Comparison of ENCODE assay signal across 1 cellular context in the genomic region with DNA sequence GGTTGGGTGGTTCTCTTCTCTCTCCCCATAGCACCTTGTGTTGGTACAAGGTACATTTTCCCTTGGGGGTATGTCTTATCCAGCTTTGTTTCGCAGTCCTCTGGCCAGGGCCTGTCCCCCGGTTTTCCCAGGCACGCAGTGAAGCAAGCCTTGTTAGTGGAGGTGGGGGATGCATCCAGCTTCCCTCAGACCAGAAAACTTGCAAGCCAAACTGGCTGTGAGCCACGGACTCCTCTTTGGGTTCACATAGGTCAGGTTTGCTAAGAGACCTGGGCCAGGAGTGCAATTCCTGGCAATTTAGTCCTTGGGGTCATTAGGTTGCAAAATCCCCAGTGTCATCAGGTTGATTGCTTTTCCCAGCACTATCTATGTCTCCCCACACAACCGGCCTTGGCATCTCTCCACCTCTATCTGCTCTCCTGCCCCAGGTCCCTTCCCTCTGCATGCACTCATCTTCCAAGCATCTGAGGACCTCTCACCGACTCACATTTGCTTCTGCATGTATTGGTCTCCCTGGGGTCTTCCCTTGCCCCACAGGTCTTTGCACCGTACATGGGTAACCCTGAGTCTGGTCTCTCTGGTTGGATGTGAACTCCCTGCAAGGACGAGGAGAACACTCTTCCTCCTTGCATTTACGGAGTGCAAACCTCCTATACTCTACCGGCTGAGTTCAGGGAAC.
TF ChIP-seq lines count a peak whose summit lies in the region.

No MANE protein-coding gene starts in this region.

TF ChIP-seq in HepG2, 621 proteins besides CTCF, POLR2A, EP300 and RAD21 (continued from another document and continues in another):
- TF ChIP-seq, protein P1, sequence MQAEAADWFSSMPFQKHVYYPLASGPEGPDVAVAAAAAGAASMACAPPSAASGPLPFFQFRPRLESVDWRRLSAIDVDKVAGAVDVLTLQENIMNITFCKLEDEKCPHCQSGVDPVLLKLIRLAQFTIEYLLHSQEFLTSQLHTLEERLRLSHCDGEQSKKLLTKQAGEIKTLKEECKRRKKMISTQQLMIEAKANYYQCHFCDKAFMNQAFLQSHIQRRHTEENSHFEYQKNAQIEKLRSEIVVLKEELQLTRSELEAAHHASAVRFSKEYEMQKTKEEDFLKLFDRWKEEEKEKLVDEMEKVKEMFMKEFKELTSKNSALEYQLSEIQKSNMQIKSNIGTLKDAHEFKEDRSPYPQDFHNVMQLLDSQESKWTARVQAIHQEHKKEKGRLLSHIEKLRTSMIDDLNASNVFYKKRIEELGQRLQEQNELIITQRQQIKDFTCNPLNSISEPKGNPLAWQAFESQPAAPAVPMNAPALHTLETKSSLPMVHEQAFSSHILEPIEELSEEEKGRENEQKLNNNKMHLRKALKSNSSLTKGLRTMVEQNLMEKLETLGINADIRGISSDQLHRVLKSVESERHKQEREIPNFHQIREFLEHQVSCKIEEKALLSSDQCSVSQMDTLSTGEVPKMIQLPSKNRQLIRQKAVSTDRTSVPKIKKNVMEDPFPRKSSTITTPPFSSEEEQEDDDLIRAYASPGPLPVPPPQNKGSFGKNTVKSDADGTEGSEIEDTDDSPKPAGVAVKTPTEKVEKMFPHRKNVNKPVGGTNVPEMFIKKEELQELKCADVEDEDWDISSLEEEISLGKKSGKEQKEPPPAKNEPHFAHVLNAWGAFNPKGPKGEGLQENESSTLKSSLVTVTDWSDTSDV (CRISPR knock-in tag; IDR thresholded peaks at IDR 0.05) = no peak
- TF ChIP-seq, protein P2, sequence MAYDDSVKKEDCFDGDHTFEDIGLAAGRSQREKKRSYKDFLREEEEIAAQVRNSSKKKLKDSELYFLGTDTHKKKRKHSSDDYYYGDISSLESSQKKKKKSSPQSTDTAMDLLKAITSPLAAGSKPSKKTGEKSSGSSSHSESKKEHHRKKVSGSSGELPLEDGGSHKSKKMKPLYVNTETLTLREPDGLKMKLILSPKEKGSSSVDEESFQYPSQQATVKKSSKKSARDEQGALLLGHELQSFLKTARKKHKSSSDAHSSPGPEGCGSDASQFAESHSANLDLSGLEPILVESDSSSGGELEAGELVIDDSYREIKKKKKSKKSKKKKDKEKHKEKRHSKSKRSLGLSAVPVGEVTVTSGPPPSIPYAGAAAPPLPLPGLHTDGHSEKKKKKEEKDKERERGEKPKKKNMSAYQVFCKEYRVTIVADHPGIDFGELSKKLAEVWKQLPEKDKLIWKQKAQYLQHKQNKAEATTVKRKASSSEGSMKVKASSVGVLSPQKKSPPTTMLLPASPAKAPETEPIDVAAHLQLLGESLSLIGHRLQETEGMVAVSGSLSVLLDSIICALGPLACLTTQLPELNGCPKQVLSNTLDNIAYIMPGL (CRISPR knock-in tag; IDR thresholded peaks at IDR 0.05; ENCODE audit: borderline replicate concordance in 1 of 2, low read depth in 1 of 2) = peak in 1 of 2 experiments; percentile 37; a peak in 1 of 4 replicates
- TF ChIP-seq, protein P3, sequence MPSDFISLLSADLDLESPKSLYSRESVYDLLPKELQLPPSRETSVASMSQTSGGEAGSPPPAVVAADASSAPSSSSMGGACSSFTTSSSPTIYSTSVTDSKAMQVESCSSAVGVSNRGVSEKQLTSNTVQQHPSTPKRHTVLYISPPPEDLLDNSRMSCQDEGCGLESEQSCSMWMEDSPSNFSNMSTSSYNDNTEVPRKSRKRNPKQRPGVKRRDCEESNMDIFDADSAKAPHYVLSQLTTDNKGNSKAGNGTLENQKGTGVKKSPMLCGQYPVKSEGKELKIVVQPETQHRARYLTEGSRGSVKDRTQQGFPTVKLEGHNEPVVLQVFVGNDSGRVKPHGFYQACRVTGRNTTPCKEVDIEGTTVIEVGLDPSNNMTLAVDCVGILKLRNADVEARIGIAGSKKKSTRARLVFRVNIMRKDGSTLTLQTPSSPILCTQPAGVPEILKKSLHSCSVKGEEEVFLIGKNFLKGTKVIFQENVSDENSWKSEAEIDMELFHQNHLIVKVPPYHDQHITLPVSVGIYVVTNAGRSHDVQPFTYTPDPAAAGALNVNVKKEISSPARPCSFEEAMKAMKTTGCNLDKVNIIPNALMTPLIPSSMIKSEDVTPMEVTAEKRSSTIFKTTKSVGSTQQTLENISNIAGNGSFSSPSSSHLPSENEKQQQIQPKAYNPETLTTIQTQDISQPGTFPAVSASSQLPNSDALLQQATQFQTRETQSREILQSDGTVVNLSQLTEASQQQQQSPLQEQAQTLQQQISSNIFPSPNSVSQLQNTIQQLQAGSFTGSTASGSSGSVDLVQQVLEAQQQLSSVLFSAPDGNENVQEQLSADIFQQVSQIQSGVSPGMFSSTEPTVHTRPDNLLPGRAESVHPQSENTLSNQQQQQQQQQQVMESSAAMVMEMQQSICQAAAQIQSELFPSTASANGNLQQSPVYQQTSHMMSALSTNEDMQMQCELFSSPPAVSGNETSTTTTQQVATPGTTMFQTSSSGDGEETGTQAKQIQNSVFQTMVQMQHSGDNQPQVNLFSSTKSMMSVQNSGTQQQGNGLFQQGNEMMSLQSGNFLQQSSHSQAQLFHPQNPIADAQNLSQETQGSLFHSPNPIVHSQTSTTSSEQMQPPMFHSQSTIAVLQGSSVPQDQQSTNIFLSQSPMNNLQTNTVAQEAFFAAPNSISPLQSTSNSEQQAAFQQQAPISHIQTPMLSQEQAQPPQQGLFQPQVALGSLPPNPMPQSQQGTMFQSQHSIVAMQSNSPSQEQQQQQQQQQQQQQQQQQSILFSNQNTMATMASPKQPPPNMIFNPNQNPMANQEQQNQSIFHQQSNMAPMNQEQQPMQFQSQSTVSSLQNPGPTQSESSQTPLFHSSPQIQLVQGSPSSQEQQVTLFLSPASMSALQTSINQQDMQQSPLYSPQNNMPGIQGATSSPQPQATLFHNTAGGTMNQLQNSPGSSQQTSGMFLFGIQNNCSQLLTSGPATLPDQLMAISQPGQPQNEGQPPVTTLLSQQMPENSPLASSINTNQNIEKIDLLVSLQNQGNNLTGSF (CRISPR knock-in tag; IDR thresholded peaks at IDR 0.05) = 0 out of 2 replicates have a peak, but pooled peaks have one; percentile 6
- no peak for TF ChIP-seq GATA4 (IDR thresholded peaks at IDR 0.05; ENCODE audit: borderline replicate concordance, low read depth)
- TF ChIP-seq ZNF547 (CRISPR knock-in tag; IDR thresholded peaks at IDR 0.05) = no peak
- TF ChIP-seq ZGPAT (CRISPR knock-in tag; IDR thresholded peaks at IDR 0.05) = 0 out of 2 replicates have a peak, but pooled peaks have one; percentile 23
- TF ChIP-seq ZNF605 (CRISPR knock-in tag; IDR thresholded peaks at IDR 0.05) = no peak; the same call in 1 of the 2 replicates
- TF ChIP-seq MNT (IDR thresholded peaks at IDR 0.05) = no peak
- no peak for TF ChIP-seq FOXK1 (CRISPR knock-in tag; IDR thresholded peaks at IDR 0.05; ENCODE audit: borderline replicate concordance, low read depth)
- no peak for TF ChIP-seq ZNF468 (CRISPR knock-in tag; IDR thresholded peaks at IDR 0.05)
- no peak for TF ChIP-seq SOX6 (IDR thresholded peaks at IDR 0.05)
- peak; percentile 58; the same call in 1 of the 2 replicates for TF ChIP-seq SOX6 (CRISPR knock-in tag; IDR thresholded peaks at IDR 0.05)
- no peak for TF ChIP-seq SMAD1 (CRISPR knock-in tag; IDR thresholded peaks at IDR 0.05; ENCODE audit: borderline replicate concordance, low read depth)
- no peak for TF ChIP-seq ZSCAN29 (CRISPR knock-in tag; conservative IDR thresholded peaks at IDR 0.05)
- peak; percentile 89 for TF ChIP-seq RARA (CRISPR knock-in tag; IDR thresholded peaks at IDR 0.05)
- TF ChIP-seq, protein P4, sequence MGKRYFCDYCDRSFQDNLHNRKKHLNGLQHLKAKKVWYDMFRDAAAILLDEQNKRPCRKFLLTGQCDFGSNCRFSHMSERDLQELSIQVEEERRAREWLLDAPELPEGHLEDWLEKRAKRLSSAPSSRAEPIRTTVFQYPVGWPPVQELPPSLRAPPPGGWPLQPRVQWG (CRISPR knock-in tag; IDR thresholded peaks at IDR 0.05; ENCODE audit: borderline replicate concordance, low read depth) = no peak
- TF ChIP-seq, protein P5, sequence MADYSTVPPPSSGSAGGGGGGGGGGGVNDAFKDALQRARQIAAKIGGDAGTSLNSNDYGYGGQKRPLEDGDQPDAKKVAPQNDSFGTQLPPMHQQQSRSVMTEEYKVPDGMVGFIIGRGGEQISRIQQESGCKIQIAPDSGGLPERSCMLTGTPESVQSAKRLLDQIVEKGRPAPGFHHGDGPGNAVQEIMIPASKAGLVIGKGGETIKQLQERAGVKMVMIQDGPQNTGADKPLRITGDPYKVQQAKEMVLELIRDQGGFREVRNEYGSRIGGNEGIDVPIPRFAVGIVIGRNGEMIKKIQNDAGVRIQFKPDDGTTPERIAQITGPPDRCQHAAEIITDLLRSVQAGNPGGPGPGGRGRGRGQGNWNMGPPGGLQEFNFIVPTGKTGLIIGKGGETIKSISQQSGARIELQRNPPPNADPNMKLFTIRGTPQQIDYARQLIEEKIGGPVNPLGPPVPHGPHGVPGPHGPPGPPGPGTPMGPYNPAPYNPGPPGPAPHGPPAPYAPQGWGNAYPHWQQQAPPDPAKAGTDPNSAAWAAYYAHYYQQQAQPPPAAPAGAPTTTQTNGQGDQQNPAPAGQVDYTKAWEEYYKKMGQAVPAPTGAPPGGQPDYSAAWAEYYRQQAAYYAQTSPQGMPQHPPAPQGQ (CRISPR knock-in tag; IDR thresholded peaks at IDR 0.05; ENCODE audit: borderline replicate concordance) = no peak
- TF ChIP-seq U2AF1 (optimal IDR thresholded peaks at IDR 0.05; ENCODE audit: low read depth, low read length) = no peak
- no peak for TF ChIP-seq ZHX2 (IDR thresholded peaks at IDR 0.05; ENCODE audit: low read depth)
- TF ChIP-seq ZHX2 (CRISPR knock-in tag; IDR thresholded peaks at IDR 0.05; ENCODE audit: borderline replicate concordance) = no peak
- TF ChIP-seq ZNF781 (CRISPR knock-in tag; IDR thresholded peaks at IDR 0.05; ENCODE audit: borderline replicate concordance, not compliant biosample characterization) = no peak
- TF ChIP-seq NR2F2 (IDR thresholded peaks at IDR 0.05; ENCODE audit: borderline replicate concordance, low read depth) = peak; percentile 87
- TF ChIP-seq KLF13 (CRISPR knock-in tag; IDR thresholded peaks at IDR 0.05) = no peak
- no peak for TF ChIP-seq ZSCAN31 (CRISPR knock-in tag; IDR thresholded peaks at IDR 0.05; ENCODE audit: low read depth)
- TF ChIP-seq MYPOP (CRISPR knock-in tag; IDR thresholded peaks at IDR 0.05) = no peak
- TF ChIP-seq RELA (CRISPR knock-in tag; IDR thresholded peaks at IDR 0.05) = no peak
